9 cellular contexts compared by ENCODE assay signal in genomic region chr1:27122652-27123051, GRCh38. TPM values are rescaled to one million over a fixed set of nuclear protein-coding genes. Genes with fewer than 3 reads are reported as not detected.
DNase-seq lines count a peak whose midpoint lies in the region; ATAC-seq, FAIRE-seq and TF ChIP-seq lines count a peak whose summit lies in the region.
"Had no signal": no experiment of that assay in that cellular context is flagged by ENCODE, and none has a peak within 500 bp of the region (broad histone marks: within the 10 kb centered on the region; RNA-seq: fewer than 3 reads in every experiment).

No MANE protein-coding gene starts in this region.

- H3K27ac Mint-ChIP-seq in brain (peak overlapping the region; percentile 27 to 84 (median 54)), immature natural killer cell (peak overlapping the region in 2 of 6 donors; percentile 21 to 63)
- H3K27ac Mint-ChIP-seq: T-helper 1 cell treated with Interleukin-12 subunit alpha and Interleukin-12 subunit beta and Interleukin-4 antibody, amounts not matched to agents 30 μg/mL and 1 μg/mL, for 36 hours had no signal

- no peak overlapping the region for H3K4me3 Mint-ChIP-seq in brain
- no peak overlapping the region for H3K4me3 Mint-ChIP-seq in immature natural killer cell
- H3K4me3 Mint-ChIP-seq: T-helper 1 cell treated with Interleukin-12 subunit alpha and Interleukin-12 subunit beta and Interleukin-4 antibody, amounts not matched to agents 30 μg/mL and 1 μg/mL, for 36 hours had no signal

- no peak overlapping the region for H3K4me3 ChIP-seq in A549
- H3K4me3 ChIP-seq in Karpas-422 (ENCODE audit: low read length) = no peak overlapping the region
- H3K4me3 ChIP-seq in keratinocyte (ENCODE audit: control insufficient read depth in 2 of 3, extremely low read depth in 1 of 3, insufficient read depth in 2 of 3, low read depth in 1 of 3, low read length in 3 of 3) = no peak overlapping the region
- H3K4me3 ChIP-seq in thoracic aorta = no peak overlapping the region

- H3K4me1 Mint-ChIP-seq in brain (peaks cover 51% of the 10 kb centered on the region), immature natural killer cell (peaks cover 0 to 5% of the 10 kb centered on the region in 2 donors)

- CTCF ChIA-PET in A549 (lab: Yijun Ruan, JAX) = interaction anchor here (0.6 to 3.4 kb wide), 6 partner anchors 10 to 162 kb away, joined by 3 to 12 read pairs (median 4); no protein-coding TSS in a partner anchor

- no peak for TF ChIP-seq RAD21 in A549 (conservative IDR thresholded peaks at IDR 0.05 in 1 of 2, IDR thresholded peaks at IDR 0.05 in 1 of 2)

- TF ChIP-seq CTCF in A549 (IDR thresholded peaks at IDR 0.05) (no peak), brain (conservative IDR thresholded peaks at IDR 0.05) (no peak), keratinocyte (optimal IDR thresholded peaks at IDR 0.05 in 1 of 3, IDR thresholded peaks at IDR 0.05 in 1 of 3, conservative IDR thresholded peaks at IDR 0.05 in 1 of 3; ENCODE audit: extremely low read depth in 1 of 3, insufficient read depth in 2 of 3, low read length in 3 of 3) (no peak), thoracic aorta (IDR thresholded peaks at IDR 0.05) (no peak)

- H3K4me1 ChIP-seq in A549 (peaks cover 23% of the 10 kb centered on the region), Karpas-422 (ENCODE audit: low read length) (peaks cover 24% of the 10 kb centered on the region), keratinocyte (ENCODE audit: control insufficient read depth, extremely low read depth, insufficient read depth, low read length) (peaks cover 22% of the 10 kb centered on the region), thoracic aorta (ENCODE audit: control insufficient read depth in 1 of 2, low read depth in 2 of 2) (peaks cover 24 to 55% of the 10 kb centered on the region in 2 donors)

- H3K9me2 ChIP-seq in Karpas-422 (replicated peaks; ENCODE audit: insufficient read depth, low read length) = no peaks in the 10 kb centered on the region

- peaks cover 7% of the 10 kb centered on the region; the same call in 1 of the 2 replicates for H3K36me3 ChIP-seq in Karpas-422 (ENCODE audit: insufficient read depth, low read length)
- H3K36me3 ChIP-seq in keratinocyte (ENCODE audit: control insufficient read depth in 2 of 2, extremely low read depth in 1 of 2, insufficient read depth in 2 of 2, low read length in 2 of 2) = peaks cover 10 to 22% of the 10 kb centered on the region in 2 experiments
- no peaks in the 10 kb centered on the region for H3K36me3 ChIP-seq in thoracic aorta

- H3K27ac ChIP-seq in A549 (peak overlapping the region; percentile 41 to 83; a peak in 5 of 6 replicates), Karpas-422 (ENCODE audit: low read length) (peak overlapping the region; percentile 35; the same call in 1 of the 2 replicates), keratinocyte (ENCODE audit: control insufficient read depth, insufficient read depth, low read length) (no peak overlapping the region), thoracic aorta (peak overlapping the region; percentile 8 to 21)

- no peaks in the 10 kb centered on the region for H3K27me3 ChIP-seq in Karpas-422 (ENCODE audit: low read length)
- H3K27me3 ChIP-seq in keratinocyte (ENCODE audit: control insufficient read depth, extremely low read depth, insufficient read depth, low read length) = no peaks in the 10 kb centered on the region
- H3K27me3 ChIP-seq in thoracic aorta (replicated peaks; ENCODE audit: insufficient read depth) = no peaks in the 10 kb centered on the region

- no peaks in the 10 kb centered on the region for H3K27me3 Mint-ChIP-seq in brain
- peaks cover 0 to 4% (median 2%) of the 10 kb centered on the region in 3 donors for H3K27me3 Mint-ChIP-seq in immature natural killer cell (ENCODE audit: low read depth in 3 of 3)

- DNase-seq in A549 (ENCODE audit: low read depth in 1 of 2, low spot score in 1 of 2) = peak; percentile 61 to 77
- DNase-seq in Karpas-422 = no peak
- no peak for DNase-seq in keratinocyte (ENCODE audit: low read depth, low spot score)
- DNase-seq in thoracic aorta (ENCODE audit: low spot score) = peak; percentile 43
- no peak for DNase-seq in immature natural killer cell
- DNase-seq in stimulated activated CD4-positive, alpha-beta T cell treated with anti-CD3 and anti-CD28 coated beads, Interleukin-4, amount 100 ng/mL, for 1 hour = no peak

- peaks cover 3% of the 10 kb centered on the region for H3K9me1 ChIP-seq in keratinocyte (ENCODE audit: control insufficient read depth, extremely low read depth, insufficient read depth, low read length)

- no peaks in the 10 kb centered on the region for H3K9me3 ChIP-seq in A549
- H3K9me3 ChIP-seq in Karpas-422 (ENCODE audit: low read length) = no peaks in the 10 kb centered on the region
- H3K9me3 ChIP-seq in keratinocyte (ENCODE audit: control insufficient read depth, low read depth, low read length) = no peaks in the 10 kb centered on the region
- no peaks in the 10 kb centered on the region for H3K9me3 ChIP-seq in thoracic aorta

- H3K9me3 Mint-ChIP-seq in brain (no peaks in the 10 kb centered on the region), immature natural killer cell (no peaks in the 10 kb centered on the region)
- H3K9me3 Mint-ChIP-seq: T-helper 1 cell treated with Interleukin-12 subunit alpha and Interleukin-12 subunit beta and Interleukin-4 antibody, amounts not matched to agents 30 μg/mL and 1 μg/mL, for 36 hours had no signal

- POLR2A ChIA-PET in A549 (lab: Yijun Ruan, JAX) = no interaction called here

- 0 out of 2 replicates have a peak, but pooled peaks cover 3% of the 10 kb centered on the region for H4K20me1 ChIP-seq in Karpas-422 (ENCODE audit: insufficient read depth, low read depth, low read length)
- H4K20me1 ChIP-seq in keratinocyte (ENCODE audit: control insufficient read depth, extremely low read depth, insufficient read depth, low read length) = peaks cover 8% of the 10 kb centered on the region

- 0% methylated on average over 2 of the region's 4 CpGs for WGBS in A549 (ENCODE audit: missing lambda C conversion rate)

- ATAC-seq in A549 = peak; percentile 85 to 89
- ATAC-seq in thoracic aorta (ENCODE audit: insufficient number of reproducible peaks, low FRiP score, low read depth) = peak; percentile 60
- ATAC-seq in HG03159 (IDR thresholded peaks at IDR 0.05; ENCODE audit: unreplicated experiment) = no peak

- FAIRE-seq in A549 (lab: Jason Lieb, UNC) (no peak), keratinocyte (lab: Jason Lieb, UNC) (peak; percentile 66)

- H3K79me2 ChIP-seq in Karpas-422 (ENCODE audit: low read length) = peaks cover 76% of the 10 kb centered on the region
- H3K79me2 ChIP-seq in keratinocyte (ENCODE audit: control insufficient read depth, insufficient read depth, low read length) = peaks cover 69% of the 10 kb centered on the region

- H3K4me2 ChIP-seq in A549 (peak overlapping the region; percentile 61), Karpas-422 (ENCODE audit: low read depth, low read length, poor library complexity, severe bottlenecking) (no peak overlapping the region), keratinocyte (ENCODE audit: control insufficient read depth, extremely low read depth, insufficient read depth, low read depth, low read length) (peak overlapping the region; percentile 17)

- H3K36me3 Mint-ChIP-seq in brain (no peaks in the 10 kb centered on the region), immature natural killer cell (no peaks in the 10 kb centered on the region)

- TF ChIP-seq POLR2A in A549 (IDR thresholded peaks at IDR 0.05; ENCODE audit: low read length) = no peak

- H2AFZ ChIP-seq in Karpas-422 (ENCODE audit: low read length) = no peak overlapping the region
- H2AFZ ChIP-seq in keratinocyte (ENCODE audit: control insufficient read depth, low read length) = no peak overlapping the region

- no peak for TF ChIP-seq EP300 in A549 (IDR thresholded peaks at IDR 0.05)

- no peak overlapping the region for H3K9ac ChIP-seq in Karpas-422 (ENCODE audit: low read length)
- H3K9ac ChIP-seq in keratinocyte (ENCODE audit: control insufficient read depth, extremely low read depth, insufficient read depth, low read length) = no peak overlapping the region

- dilution Hi-C loops in keratinocyte (cut with MboI; ENCODE audit: extremely low pct_ligation_motif_present, low sequenced_read_pairs) = no loop called here

TF ChIP-seq in A549, 52 proteins besides CTCF, POLR2A, EP300 and RAD21:
- 0 out of 2 replicates have a peak, but pooled peaks have one; percentile 11 for TF ChIP-seq FOSL2 (IDR thresholded peaks at IDR 0.05)
- TF ChIP-seq FOSL2 (CRISPR knock-in tag; IDR thresholded peaks at IDR 0.05) = peak; percentile 65
- TF ChIP-seq FOXS1 (CRISPR knock-in tag; IDR thresholded peaks at IDR 0.05) = no peak
- TF ChIP-seq ZFP36 (IDR thresholded peaks at IDR 0.05; ENCODE audit: borderline replicate concordance, partially characterized antibody) = no peak
- TF ChIP-seq MAZ (IDR thresholded peaks at IDR 0.05; ENCODE audit: borderline replicate concordance, low read depth, low read length) = no peak
- TF ChIP-seq TFCP2L1 (CRISPR knock-in tag; IDR thresholded peaks at IDR 0.05) = no peak
- no peak for TF ChIP-seq CBX8 (IDR thresholded peaks at IDR 0.05)

RNA-seq across cellular contexts. Expression of gene SLC9A1, which starts 32.3 kb away (rescaled TPM):
- polyA plus RNA-seq in A549 (2011; rRNA removed) = 8.0 and 11.1 TPM in 2 replicates
- polyA plus RNA-seq in A549 (2012; cell fraction: cytosol; rRNA removed) = 5.4 and 7.5 TPM in 2 replicates
- 15.2 and 16.5 TPM in 2 replicates for polyA plus RNA-seq in A549 (2012; cell fraction: nucleus; rRNA removed)
- 7.3 to 7.5 TPM (median 7.4 TPM) in 3 replicates for polyA plus RNA-seq in A549 (2017; fragmentation: RNase III; extraction: RNeasy Plus Mini Kit Qiagen cat#74134 plus additional on column Dnase treatment)
- 7.4 and 15.8 TPM in 2 replicates for polyA minus RNA-seq in A549 (2011; rRNA and poly(A)+ RNA removed)
- 35.3 and 48.6 TPM in 2 replicates for total RNA-seq in Karpas-422 (2014; rRNA removed; shearing (Covaris generic); ENCODE audit: low replicate concordance)
- polyA plus RNA-seq in brain (ENCODE audit: insufficient read depth, low read depth, low replicate concordance) = 31.8 TPM
- polyA plus RNA-seq in keratinocyte = 7.6 to 22.6 TPM (median 12.4 TPM) in 3 replicates
- polyA plus RNA-seq in keratinocyte (2011; ENCODE audit: low read depth) = 16.5 TPM
- polyA plus RNA-seq in keratinocyte (2011; cell fraction: cytosol; rRNA removed) = 19.8 and 20.1 TPM in 2 replicates
- 89.9 and 97.3 TPM in 2 replicates for polyA plus RNA-seq in keratinocyte (2011; cell fraction: nucleus; rRNA removed)
- polyA plus RNA-seq in keratinocyte (2012; ENCODE audit: low replicate concordance) = 36.1 and 49.6 TPM in 2 replicates
- 16.1 to 161 TPM (median 35.4 TPM) in 3 replicates for polyA minus RNA-seq in keratinocyte
- polyA minus RNA-seq in keratinocyte (2011; cell fraction: cytosol; rRNA and poly(A)+ RNA removed) = 21.7 TPM
- polyA minus RNA-seq in keratinocyte (2011; cell fraction: nucleus; rRNA and poly(A)+ RNA removed) = 38.9 and 63.7 TPM in 2 replicates
- total RNA-seq in thoracic aorta = 10 to 100 TPM; 12.3 to 36.3 TPM
- polyA plus RNA-seq in immature natural killer cell = 10 to 100 TPM in 1 of 3 donors, 1 to 10 TPM in 2; 3.2 to 17.3 (median 3.7) TPM

Comparison
In these comparisons a context has a peak if more than half of its experiments do, and no peak if none do; other contexts are left out.
1. DNase-seq: peak in A549 (2 of 2) and thoracic aorta (single experiment); none in Karpas-422 (single experiment), keratinocyte (single experiment), immature natural killer cell (0 of 3) and stimulated activated CD4-positive, alpha-beta T cell treated with anti-CD3 and anti-CD28 coated beads, Interleukin-4, amount 100 ng/mL, for 1 hour (single experiment).